Comparison of ENCODE assay signal across 12 cellular contexts in the genomic region with DNA sequence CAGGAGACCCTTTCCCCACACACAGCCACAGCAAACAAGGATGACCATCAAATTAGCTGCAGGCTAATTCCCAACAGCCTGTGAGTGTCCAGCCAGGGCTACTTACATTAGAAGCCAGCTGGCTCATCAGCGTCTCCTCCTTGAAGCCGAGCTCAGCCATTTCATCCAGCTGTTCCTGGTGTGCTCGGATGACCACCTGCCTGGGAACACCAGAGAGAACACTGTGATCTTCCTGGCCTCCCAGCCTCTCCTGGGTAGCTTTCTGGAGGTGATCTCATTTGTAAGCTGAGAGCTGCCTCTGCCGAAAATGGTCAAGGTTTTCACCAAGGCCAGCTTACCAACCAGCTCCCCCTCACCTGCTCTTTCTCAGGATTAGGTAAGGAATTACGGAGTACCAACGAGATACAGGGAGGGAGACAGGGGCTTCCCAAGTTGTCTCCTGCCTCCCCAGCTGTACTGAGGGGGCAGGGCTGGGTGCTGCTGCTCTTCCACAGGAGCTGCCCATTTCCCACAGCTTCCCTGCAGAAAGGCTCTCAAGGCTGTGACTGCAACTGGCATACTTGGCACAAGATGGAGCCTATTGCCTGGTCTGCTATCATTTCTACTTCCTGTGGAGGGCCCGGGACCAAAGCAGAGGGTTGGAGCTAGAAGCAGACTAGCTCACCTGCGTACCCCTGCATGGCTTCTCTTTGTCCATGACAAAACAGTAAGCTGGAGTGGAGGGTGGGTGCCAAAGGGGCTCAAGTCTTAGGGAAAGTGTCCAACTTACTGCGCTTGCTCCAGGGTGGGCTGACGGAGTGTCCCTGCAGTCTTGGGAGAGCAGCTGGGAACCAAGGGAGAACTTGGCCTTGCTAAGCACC.
DNase-seq lines count a peak whose midpoint lies in the region; ATAC-seq, FAIRE-seq and TF ChIP-seq lines count a peak whose summit lies in the region.
"Had no signal": no experiment of that assay in that cellular context is flagged by ENCODE, and none has a peak within 500 bp of the region (broad histone marks: within the 10 kb centered on the region; RNA-seq: fewer than 3 reads in every experiment).

No MANE protein-coding gene starts in this region.

- H3K79me2 ChIP-seq in PC-3 (ENCODE audit: low read length): no peaks in the 10 kb centered on the region

- H3K36me3 ChIP-seq in BLaER1 (peaks cover 71% of the 10 kb centered on the region), PC-3 (ENCODE audit: low read depth, low read length) (peaks cover 9% of the 10 kb centered on the region; the same call in 1 of the 2 replicates), prostate gland (no peaks in the 10 kb centered on the region), small intestine (ENCODE audit: control insufficient read depth in 2 of 2, insufficient read depth in 2 of 2, low read length in 2 of 2) (peaks cover 10 to 20% of the 10 kb centered on the region in 2 donors)

- DNase-seq in PC-3 (peak; percentile 12), dorsolateral prefrontal cortex (no peak), prostate gland (ENCODE audit: low spot score) (no peak), ureter (ENCODE audit: low spot score) (no peak), frontal cortex (ENCODE audit: low spot score in 2 of 2) (no peak), small intestine (no peak)
- DNase-seq in activated CD8-positive, alpha-beta T cell treated with anti-CD3 and anti-CD28 coated beads for 36 hours: no peak
- DNase-seq: activated CD4-positive, alpha-beta T cell treated with anti-CD3 and anti-CD28 coated beads, Interleukin-2, amount 10 ng/mL, durations not matched to agents 7 days and 5 days; activated naive CD4-positive, alpha-beta T cell treated with anti-CD3 and anti-CD28 coated beads, Interleukin-2, amount 50 U/mL, for 16 hours; KG1; NCI-H446 treated with DMSO at 0.1 percent for 48 hours had no signal

- TF ChIP-seq CTCF in PC-3 (conservative IDR thresholded peaks at IDR 0.05; ENCODE audit: low read depth, low read length): no peak
- no peak for TF ChIP-seq CTCF in dorsolateral prefrontal cortex (IDR thresholded peaks at IDR 0.05 in 54 of 56, conservative IDR thresholded peaks at IDR 0.05 in 2 of 56; ENCODE audit: low read depth in 1 of 56, partially characterized antibody in 56 of 56)
- TF ChIP-seq CTCF in prostate gland (IDR thresholded peaks at IDR 0.05): no peak
- TF ChIP-seq CTCF in activated CD8-positive, alpha-beta T cell treated with anti-CD3 and anti-CD28 coated beads for 36 hours (IDR thresholded peaks at IDR 0.05): no peak

- H3K4me3 Mint-ChIP-seq in activated CD8-positive, alpha-beta T cell treated with anti-CD3 and anti-CD28 coated beads for 36 hours: no peak overlapping the region
- H3K4me3 Mint-ChIP-seq: activated CD4-positive, alpha-beta T cell treated with anti-CD3 and anti-CD28 coated beads, Interleukin-2, amount 10 ng/mL, durations not matched to agents 7 days and 5 days had no signal

- ATAC-seq in PC-3: peak; percentile 19
- no peak for ATAC-seq in activated CD8-positive, alpha-beta T cell treated with anti-CD3 and anti-CD28 coated beads for 36 hours

- H3K4me1 ChIP-seq in BLaER1: peaks cover 73% of the 10 kb centered on the region
- peaks cover 29% of the 10 kb centered on the region for H3K4me1 ChIP-seq in PC-3 (ENCODE audit: insufficient read depth, low read length)
- H3K4me1 ChIP-seq in prostate gland (replicated peaks): no peaks in the 10 kb centered on the region
- no peaks in the 10 kb centered on the region for H3K4me1 ChIP-seq in small intestine (ENCODE audit: control insufficient read depth in 2 of 2, insufficient read depth in 1 of 2, low read depth in 1 of 2, low read length in 1 of 2)

- H3K4me2 ChIP-seq in BLaER1 (peak overlapping the region; percentile 99), PC-3 (ENCODE audit: low read length) (peak overlapping the region; percentile 71)

- H3K27me3 ChIP-seq in BLaER1 (no peaks in the 10 kb centered on the region), PC-3 (ENCODE audit: low read length) (no peaks in the 10 kb centered on the region), dorsolateral prefrontal cortex (no peaks in the 10 kb centered on the region), prostate gland (replicated peaks; ENCODE audit: insufficient read depth) (no peaks in the 10 kb centered on the region), small intestine (ENCODE audit: control insufficient read depth in 2 of 2, insufficient read depth in 2 of 2, low read length in 2 of 2) (no peaks in the 10 kb centered on the region)

- H3K4me1 Mint-ChIP-seq in activated CD8-positive, alpha-beta T cell treated with anti-CD3 and anti-CD28 coated beads for 36 hours (ENCODE audit: low read depth): peaks cover 12% of the 10 kb centered on the region

- H3K27ac Mint-ChIP-seq in activated CD8-positive, alpha-beta T cell treated with anti-CD3 and anti-CD28 coated beads for 36 hours: no peak overlapping the region

- no peaks in the 10 kb centered on the region for H3K9me3 Mint-ChIP-seq in activated CD8-positive, alpha-beta T cell treated with anti-CD3 and anti-CD28 coated beads for 36 hours
- H3K9me3 Mint-ChIP-seq: activated CD4-positive, alpha-beta T cell treated with anti-CD3 and anti-CD28 coated beads, Interleukin-2, amount 10 ng/mL, durations not matched to agents 7 days and 5 days had no signal

- FAIRE-seq in frontal cortex (lab: Jason Lieb, UNC): no peak
- FAIRE-seq in small intestine (lab: Jason Lieb, UNC): no peak

- H3K27ac ChIP-seq in BLaER1 (peak overlapping the region; percentile 94), PC-3 (ENCODE audit: low read length) (peak overlapping the region; percentile 83), dorsolateral prefrontal cortex (peak overlapping the region in 48 of 59 donors; percentile 2 to 85 (median 60)), prostate gland (peak overlapping the region; percentile 15 to 30), small intestine (ENCODE audit: low read depth in 1 of 2, low read length in 1 of 2) (no peak overlapping the region)

- H3K36me3 Mint-ChIP-seq in activated CD8-positive, alpha-beta T cell treated with anti-CD3 and anti-CD28 coated beads for 36 hours (ENCODE audit: low read depth): peaks cover 29% of the 10 kb centered on the region

- no peak for TF ChIP-seq POLR2A in prostate gland (IDR thresholded peaks at IDR 0.05)

- CTCF ChIA-PET in PC-3 (lab: Charles Lee): interaction anchor here (0.9 to 1.5 kb wide), 5 partner anchors 61 to 182 kb away, joined by 3 to 7 read pairs (median 5); no protein-coding TSS in a partner anchor
- CTCF ChIA-PET in activated CD8-positive, alpha-beta T cell treated with anti-CD3 and anti-CD28 coated beads for 36 hours (lab: Charles Lee): interaction anchor here (1.1 to 6.1 kb wide), 11 partner anchors 12 to 182 kb away, joined by 3 to 53 read pairs (median 4); partner anchors contain the start of gene MYORG

- H3K9me3 ChIP-seq in BLaER1: no peaks in the 10 kb centered on the region
- H3K9me3 ChIP-seq in PC-3 (ENCODE audit: low read length): no peaks in the 10 kb centered on the region
- no peaks in the 10 kb centered on the region for H3K9me3 ChIP-seq in prostate gland
- H3K9me3 ChIP-seq in small intestine (ENCODE audit: control insufficient read depth, low read depth): no peaks in the 10 kb centered on the region

- H4K20me1 ChIP-seq in BLaER1 (0 out of 2 replicates have a peak, but pooled peaks cover 5% of the 10 kb centered on the region), PC-3 (ENCODE audit: low read length) (no peaks in the 10 kb centered on the region)

- H3K4me3 ChIP-seq in BLaER1: no peak overlapping the region
- no peak overlapping the region for H3K4me3 ChIP-seq in PC-3 (ENCODE audit: low read length)
- H3K4me3 ChIP-seq in dorsolateral prefrontal cortex: no peak overlapping the region
- H3K4me3 ChIP-seq in prostate gland: no peak overlapping the region
- no peak overlapping the region for H3K4me3 ChIP-seq in small intestine (ENCODE audit: low read depth in 1 of 2, low read length in 2 of 2)

- 80% methylated on average over 10 of the region's 10 CpGs for WGBS in prostate gland
- 82 to 97% (median 91%) methylated on average over 10 of the region's 10 CpGs for WGBS in small intestine, 3 donors

- H3K27me3 Mint-ChIP-seq in activated CD8-positive, alpha-beta T cell treated with anti-CD3 and anti-CD28 coated beads for 36 hours: no peaks in the 10 kb centered on the region
- H3K27me3 Mint-ChIP-seq: activated CD4-positive, alpha-beta T cell treated with anti-CD3 and anti-CD28 coated beads, Interleukin-2, amount 10 ng/mL, durations not matched to agents 7 days and 5 days had no signal

- H3K9me2 ChIP-seq in PC-3 (replicated peaks; ENCODE audit: low read length): no peaks in the 10 kb centered on the region

- BruUV-seq in PC-3 (replicated peaks; lab: Mats Ljungman, UMichigan): TSS peak; percentile 41

- H2AFZ ChIP-seq in PC-3 (ENCODE audit: low read length): no peak overlapping the region

- H3K9ac ChIP-seq in BLaER1 (peak overlapping the region; percentile 74; the same call in 1 of the 2 replicates), PC-3 (ENCODE audit: low read length) (peak overlapping the region; percentile 12; the same call in 1 of the 2 replicates)

- POLR2A ChIA-PET in PC-3 (lab: Charles Lee; ENCODE audit: unreplicated experiment): no interaction called here
- POLR2A ChIA-PET in activated CD8-positive, alpha-beta T cell treated with anti-CD3 and anti-CD28 coated beads for 36 hours (lab: Charles Lee): interaction anchor here (0.6 kb wide), 1 partner anchor 1306 kb away, joined by 3 read pairs; no protein-coding TSS in a partner anchor

- intact Hi-C loops in PC-3 (cut with micrococcal nuclease) (loop anchor here (5.0 kb wide), 2 partner anchors 68 to 72 kb away; partner anchors contain the start of genes KIF24 and NUDT2), dorsolateral prefrontal cortex (cut with DNase I) (loop anchor here (5.0 to 10.0 kb wide), 6 partner anchors 80 to 438 kb away; partner anchors contain the start of genes DCAF12 (in 2 of the 2), MYORG (in 1 of the 2), UBAP1 (in 1 of the 2) and UBAP2 (in 1 of the 2)), prostate gland (cut with DNase I) (loop anchor here (5.0 kb wide), 2 partner anchors 122 to 128 kb away; partner anchors contain the start of genes DCAF12 and MYORG)
- intact Hi-C loops in activated CD8-positive, alpha-beta T cell treated with anti-CD3 and anti-CD28 coated beads for 36 hours (cut with micrococcal nuclease): loop anchor here (5.0 to 10.0 kb wide), 2 partner anchors 122 to 130 kb away; partner anchors contain the start of genes DCAF12 and MYORG

- peaks cover 11% of the 10 kb centered on the region for H3F3A ChIP-seq in PC-3 (ENCODE audit: low read length, unreplicated experiment)

Comparison
In these comparisons a context has a peak if more than half of its experiments do, and no peak if none do; other contexts are left out.
1. H3K27ac ChIP-seq: peak in BLaER1 (single experiment), PC-3 (single experiment), dorsolateral prefrontal cortex (48 of 59) and prostate gland (2 of 2); none in small intestine (0 of 2).